In the genomic region with DNA sequence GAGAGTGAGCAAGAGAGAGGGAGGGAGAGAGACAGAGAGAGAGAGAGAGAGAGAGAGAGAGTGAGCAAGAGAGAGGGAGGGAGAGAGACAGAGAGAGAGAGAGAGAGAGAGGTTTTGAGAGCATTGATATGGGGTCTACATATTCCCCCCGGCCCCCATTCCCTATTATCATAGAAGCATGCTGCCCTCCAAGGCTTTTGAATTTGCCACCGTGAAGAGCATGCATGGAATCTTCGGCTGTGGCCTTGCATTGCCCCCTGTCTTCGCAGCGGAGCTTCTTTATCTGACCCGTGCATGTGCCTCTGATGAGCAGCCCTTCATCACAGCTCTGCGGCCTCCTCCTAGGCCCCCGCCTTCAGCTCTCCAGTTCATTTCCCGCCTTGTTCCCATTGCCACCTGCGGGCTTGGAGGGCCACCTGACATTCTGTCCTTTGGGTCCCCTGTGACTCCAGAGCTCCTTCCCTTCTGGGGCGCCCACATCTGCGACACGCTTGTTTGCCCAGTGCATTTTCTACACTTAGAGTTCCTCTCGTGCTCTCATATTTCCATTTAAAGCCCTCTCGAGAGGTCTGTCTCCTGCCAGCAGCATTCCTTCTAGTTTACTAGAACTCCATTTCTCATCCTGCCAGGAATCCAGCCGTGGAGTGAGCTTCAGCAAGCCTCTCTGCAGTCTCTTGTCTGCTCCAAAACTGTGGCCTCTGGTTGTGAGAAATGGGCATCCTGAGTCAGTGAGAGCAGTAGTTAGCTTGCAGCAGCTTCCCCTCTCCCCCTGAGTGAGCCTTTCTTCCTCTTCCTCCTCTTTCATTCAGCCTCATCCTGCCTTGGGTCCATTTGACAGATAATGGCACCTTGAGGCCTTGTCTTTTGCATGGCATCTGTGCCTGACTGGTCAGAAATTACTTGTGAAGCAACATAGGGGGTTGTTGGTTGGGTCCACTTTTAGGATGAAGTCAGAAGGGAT, we compare ENCODE assay signal across 9 cellular contexts. TPM values are rescaled to one million over a fixed set of nuclear protein-coding genes. Genes with fewer than 3 reads are reported as not detected.
DNase-seq lines count a peak whose midpoint lies in the region; ATAC-seq and TF ChIP-seq lines count a peak whose summit lies in the region.
"Had no signal": no experiment of that assay in that cellular context is flagged by ENCODE, and none has a peak within 500 bp of the region (broad histone marks: within the 10 kb centered on the region; RNA-seq: fewer than 3 reads in every experiment).

No MANE protein-coding gene starts in this region.

- peaks cover 45% of the 10 kb centered on the region for H3K4me1 ChIP-seq in OCI-LY1 (ENCODE audit: insufficient read depth, low read length, severe bottlenecking)
- peaks cover 18% of the 10 kb centered on the region for H3K4me1 ChIP-seq in cardiac muscle cell (ENCODE audit: low read depth)

- no peak overlapping the region for H3K4me3 ChIP-seq in OCI-LY1 (ENCODE audit: low read depth, low read length, poor library complexity, severe bottlenecking)
- H3K4me3 ChIP-seq in cardiac muscle cell = no peak overlapping the region
- no peak overlapping the region for H3K4me3 ChIP-seq in skeletal muscle cell (ENCODE audit: low read depth, low read length)

- no peaks in the 10 kb centered on the region for H3K79me2 ChIP-seq in OCI-LY1 (ENCODE audit: insufficient read depth, low read length)

- no peak for ATAC-seq in activated CD4-positive, alpha-beta T cell treated with anti-CD3 and anti-CD28 coated beads for 36 hours

- H3K27me3 Mint-ChIP-seq in activated CD4-positive, alpha-beta T cell treated with anti-CD3 and anti-CD28 coated beads for 36 hours = no peaks in the 10 kb centered on the region

- peaks cover 11% of the 10 kb centered on the region for H3K36me3 Mint-ChIP-seq in activated CD4-positive, alpha-beta T cell treated with anti-CD3 and anti-CD28 coated beads for 36 hours (ENCODE audit: low read depth)

- H3K9me3 ChIP-seq in OCI-LY1 (ENCODE audit: low read length) = no peaks in the 10 kb centered on the region
- H3K9me3 ChIP-seq in cardiac muscle cell (ENCODE audit: low read depth) = no peaks in the 10 kb centered on the region

- no peak overlapping the region for H3K4me3 Mint-ChIP-seq in activated CD4-positive, alpha-beta T cell treated with anti-CD3 and anti-CD28 coated beads for 36 hours

- H3K9ac ChIP-seq in OCI-LY1 (ENCODE audit: low read length) = peak overlapping the region; percentile 14; the same call in 1 of the 2 replicates

- H4K20me1 ChIP-seq in OCI-LY1 (ENCODE audit: insufficient read depth, low read length) = no peaks in the 10 kb centered on the region

- peak overlapping the region; percentile 25; the same call in 1 of the 2 replicates for H3K4me2 ChIP-seq in OCI-LY1 (ENCODE audit: low read length)

- H3K27me3 ChIP-seq in OCI-LY1 (ENCODE audit: insufficient read depth, low read length) = no peaks in the 10 kb centered on the region
- H3K27me3 ChIP-seq in cardiac muscle cell = no peaks in the 10 kb centered on the region

- H3K4me1 Mint-ChIP-seq in activated CD4-positive, alpha-beta T cell treated with anti-CD3 and anti-CD28 coated beads for 36 hours = peaks cover 30% of the 10 kb centered on the region

- POLR2A ChIA-PET in activated CD4-positive, alpha-beta T cell treated with anti-CD3 and anti-CD28 coated beads for 36 hours (lab: Charles Lee) = no interaction called here

- H3K36me3 ChIP-seq in OCI-LY1 (ENCODE audit: insufficient read depth, low read length) (no peaks in the 10 kb centered on the region; the same call in 1 of the 2 replicates), cardiac muscle cell (no peaks in the 10 kb centered on the region)

- CTCF ChIA-PET in activated CD4-positive, alpha-beta T cell treated with anti-CD3 and anti-CD28 coated beads for 36 hours (lab: Charles Lee) = no interaction called here

- H3K27ac Mint-ChIP-seq in activated CD4-positive, alpha-beta T cell treated with anti-CD3 and anti-CD28 coated beads for 36 hours = no peak overlapping the region

- DNase-seq in EH (ENCODE audit: low read depth) (peak; percentile 84), cardiac muscle cell (ENCODE audit: low read depth in 1 of 2, low spot score in 1 of 2) (peak in 1 of 2 donors; percentile 64), skeletal muscle cell (ENCODE audit: low read depth) (peak; percentile 76), RKO (ENCODE audit: low spot score) (no peak), SHP77 treated with DMSO at 0.1 percent for 48 hours (lab: John Stamatoyannopoulos, UW) (no peak)
- no peak for DNase-seq in activated CD4-positive, alpha-beta T cell treated with anti-CD3 and anti-CD28 coated beads for 36 hours
- no peak for DNase-seq in activated CD8-positive, alpha-beta memory T cell treated with anti-CD3 and anti-CD28 coated beads, Interleukin-2, amount 50 U/mL, for 4 hours
- DNase-seq: NCI-H526 had no signal

- no peak overlapping the region for H2AFZ ChIP-seq in OCI-LY1 (ENCODE audit: low read length)

- no peaks in the 10 kb centered on the region for H3F3A ChIP-seq in OCI-LY1 (ENCODE audit: insufficient read depth, low read length)

- H3K9me3 Mint-ChIP-seq in activated CD4-positive, alpha-beta T cell treated with anti-CD3 and anti-CD28 coated beads for 36 hours (ENCODE audit: low read depth) = no peaks in the 10 kb centered on the region

- intact Hi-C loops in activated CD4-positive, alpha-beta T cell treated with anti-CD3 and anti-CD28 coated beads for 36 hours (cut with DNase I, micrococcal nuclease) = loop anchor here in 1 of 2 experiments (10.0 kb wide), 1 partner anchor 736 kb away; no protein-coding TSS in a partner anchor

- H3K9me2 ChIP-seq in OCI-LY1 (ENCODE audit: low read depth, low read length) = no peaks in the 10 kb centered on the region

- peak overlapping the region; percentile 36 for H3K27ac ChIP-seq in OCI-LY1 (ENCODE audit: low read depth, low read length, poor library complexity, severe bottlenecking)
- peak overlapping the region; percentile 81 for H3K27ac ChIP-seq in cardiac muscle cell

- TF ChIP-seq CTCF in OCI-LY1 (IDR thresholded peaks at IDR 0.05; ENCODE audit: low read length) (no peak), cardiac muscle cell (IDR thresholded peaks at IDR 0.05; ENCODE audit: low read depth, low read length) (no peak)

RNA-seq across cellular contexts. Expression of gene LPP, which starts 25.3 kb away (rescaled TPM):
- 31.6 and 45.2 TPM in 2 replicates for total RNA-seq in cardiac muscle cell
- 21.4 and 37.7 TPM in 2 replicates for polyA plus RNA-seq in cardiac muscle cell
- total RNA-seq in activated CD4-positive, alpha-beta T cell treated with anti-CD3 and anti-CD28 coated beads for 36 hours = 10 to 100 TPM; 34.7 to 40.6 TPM

Comparison
In these comparisons a context has a peak if more than half of its experiments do, and no peak if none do; other contexts are left out.
1. DNase-seq: peak in EH (single experiment) and skeletal muscle cell (single experiment); none in RKO (single experiment), activated CD4-positive, alpha-beta T cell treated with anti-CD3 and anti-CD28 coated beads for 36 hours (single experiment), SHP77 treated with DMSO at 0.1 percent for 48 hours (single experiment) and activated CD8-positive, alpha-beta memory T cell treated with anti-CD3 and anti-CD28 coated beads, Interleukin-2, amount 50 U/mL, for 4 hours (single experiment).